In the genomic region with DNA sequence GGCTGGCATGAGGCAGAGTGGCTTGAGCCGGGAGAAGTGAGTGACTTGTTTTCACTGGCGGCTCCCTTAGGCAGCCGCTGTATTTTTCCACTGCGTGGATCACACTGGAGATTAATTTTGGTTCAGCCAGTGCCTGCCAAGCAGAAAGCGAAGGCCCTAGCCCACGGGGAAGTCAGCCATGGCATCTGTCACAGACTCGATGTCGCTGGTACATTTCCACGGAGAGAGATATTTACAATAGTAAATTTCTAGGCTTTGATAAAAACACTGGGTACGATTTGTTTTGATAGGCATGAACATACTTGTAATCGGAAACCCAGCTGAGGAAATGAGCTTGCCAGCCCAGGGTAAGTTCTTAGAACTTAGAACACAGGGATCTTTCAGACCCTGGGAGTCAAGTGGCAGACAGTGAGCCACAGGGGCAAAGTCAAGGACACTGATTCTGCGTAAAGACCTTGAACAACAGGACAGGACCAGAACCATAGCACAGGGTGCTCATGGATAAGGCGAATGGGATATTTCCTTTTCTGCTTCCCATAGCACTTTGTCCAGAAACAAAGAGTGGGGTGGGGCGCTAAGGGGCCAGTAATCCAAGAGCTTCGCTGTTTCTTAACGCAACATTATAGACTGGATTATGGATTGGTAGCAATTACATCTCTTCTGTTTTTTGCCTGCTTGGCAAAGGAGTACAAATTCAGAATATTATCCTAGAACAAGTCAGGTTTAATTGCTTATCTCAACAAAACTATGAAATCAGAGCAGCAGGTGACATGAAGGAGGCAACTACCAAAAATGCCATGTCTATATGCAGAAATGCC, we compare ENCODE assay signal across 8 cellular contexts. TPM values are rescaled to one million over a fixed set of nuclear protein-coding genes. Genes with fewer than 3 reads are reported as not detected.
DNase-seq lines count a peak whose midpoint lies in the region; ATAC-seq lines count a peak whose summit lies in the region.

No MANE protein-coding gene starts in this region.

- H3K4me3 Mint-ChIP-seq in activated naive CD8-positive, alpha-beta T cell: no peak overlapping the region

- H3K4me3 ChIP-seq in neuronal stem cell (ENCODE audit: low read length in 2 of 2): no peak overlapping the region

- no peak overlapping the region for H4K91ac ChIP-seq in neuronal stem cell (ENCODE audit: low read depth, low read length, poor library complexity)

- no peaks in the 10 kb centered on the region for H3K9me3 Mint-ChIP-seq in activated naive CD8-positive, alpha-beta T cell (ENCODE audit: low read depth)

- DNase-seq in activated CD4-positive, alpha-beta T cell treated with anti-CD3 and anti-CD28 coated beads, Interleukin-2, amount 50 U/mL, for 1 hour: peak; percentile 30
- DNase-seq in activated CD4-positive, alpha-beta T cell treated with anti-CD3 and anti-CD28 coated beads for 4 hours: no peak
- DNase-seq in foreskin melanocyte (peak; percentile 58), neuronal stem cell (ENCODE audit: low spot score) (no peak), RPMI8226 (no peak), DMS79 treated with DMSO at 0.1 percent for 48 hours (lab: John Stamatoyannopoulos, UW) (no peak)

- H2BK120ac ChIP-seq in neuronal stem cell (ENCODE audit: low read depth, low read length): no peak overlapping the region

- no peak overlapping the region for H3K9ac ChIP-seq in neuronal stem cell (ENCODE audit: low read depth, low read length, poor library complexity)

- peak overlapping the region; percentile 74 for H3K27ac Mint-ChIP-seq in activated naive CD8-positive, alpha-beta T cell

- peaks cover 58% of the 10 kb centered on the region for H3K4me1 Mint-ChIP-seq in activated naive CD8-positive, alpha-beta T cell (ENCODE audit: low read depth)

- no peak overlapping the region for H3K23ac ChIP-seq in neuronal stem cell (ENCODE audit: low read depth, low read length, poor library complexity)

- peak overlapping the region; percentile 4 for H3K27ac ChIP-seq in neuronal stem cell (replicated peaks; ENCODE audit: low read length)

- peaks cover 16 to 31% of the 10 kb centered on the region in 2 donors for H3K36me3 ChIP-seq in neuronal stem cell (replicated peaks in 1 of 2; ENCODE audit: control insufficient read depth in 2 of 2, insufficient read depth in 2 of 2, low read length in 2 of 2)

- no peak overlapping the region for H3K14ac ChIP-seq in neuronal stem cell (ENCODE audit: low read length)

- H2AFZ ChIP-seq in neuronal stem cell (ENCODE audit: low read length): no peak overlapping the region

- peaks cover 19 to 32% of the 10 kb centered on the region in 2 donors for H3K4me1 ChIP-seq in neuronal stem cell (ENCODE audit: control insufficient read depth in 2 of 2, insufficient read depth in 1 of 2, low read depth in 1 of 2, low read length in 2 of 2)

- no peak overlapping the region for H2BK5ac ChIP-seq in neuronal stem cell (ENCODE audit: low read length)

- H3K4me2 ChIP-seq in neuronal stem cell (ENCODE audit: insufficient read depth, low read length, poor library complexity, severe bottlenecking): no peak overlapping the region

- no peak overlapping the region for H2BK15ac ChIP-seq in neuronal stem cell (ENCODE audit: low read length)

- no peak overlapping the region for H2AK5ac ChIP-seq in neuronal stem cell (ENCODE audit: low read depth, low read length)

- H3K4ac ChIP-seq in neuronal stem cell (ENCODE audit: low read length): no peak overlapping the region

- no peaks in the 10 kb centered on the region for H3K27me3 Mint-ChIP-seq in activated naive CD8-positive, alpha-beta T cell

- peaks cover 5% of the 10 kb centered on the region for H3K36me3 Mint-ChIP-seq in activated naive CD8-positive, alpha-beta T cell

- no CpG with 5 or more reads among the region's 16 CpGs for WGBS in neuronal stem cell (ENCODE audit: extremely low coverage in 2 of 2, insufficient read length in 2 of 2, insufficient replicate concordance in 1 of 2), 2 donors

- no peak for ATAC-seq in HG03342 (IDR thresholded peaks at IDR 0.05; ENCODE audit: unreplicated experiment)

- H3K27me3 ChIP-seq in neuronal stem cell (ENCODE audit: control insufficient read depth in 3 of 3, insufficient read depth in 3 of 3, low read depth in 1 of 3, low read length in 3 of 3): no peaks in the 10 kb centered on the region

- H3K18ac ChIP-seq in neuronal stem cell (ENCODE audit: low read length): no peak overlapping the region

- peaks cover 0 to 3% of the 10 kb centered on the region in 2 donors for H3K9me3 ChIP-seq in neuronal stem cell (replicated peaks in 1 of 2; ENCODE audit: control insufficient read depth in 2 of 2, insufficient read depth in 1 of 2, low read depth in 1 of 2, low read length in 2 of 2)

- no peak overlapping the region for H4K8ac ChIP-seq in neuronal stem cell (ENCODE audit: low read depth, low read length)

- H2BK12ac ChIP-seq in neuronal stem cell (ENCODE audit: low read length): no peak overlapping the region

- no peaks in the 10 kb centered on the region for H3K79me1 ChIP-seq in neuronal stem cell (ENCODE audit: low read depth, low read length)

RNA-seq across cellular contexts. Expression of a gene that starts 4.5 kb away (rescaled TPM):
- 10.2 TPM for polyA plus RNA-seq in neuronal stem cell (2013, experiment 1 of 2)
- polyA plus RNA-seq in neuronal stem cell (2013, experiment 2 of 2): 10.0 TPM

Comparison
In these comparisons a context has a peak if more than half of its experiments do, and no peak if none do; other contexts are left out.
1. DNase-seq: peak in activated CD4-positive, alpha-beta T cell treated with anti-CD3 and anti-CD28 coated beads, Interleukin-2, amount 50 U/mL, for 1 hour (single experiment) and foreskin melanocyte (single experiment); none in activated CD4-positive, alpha-beta T cell treated with anti-CD3 and anti-CD28 coated beads for 4 hours (0 of 2), neuronal stem cell (single experiment), RPMI8226 (single experiment) and DMS79 treated with DMSO at 0.1 percent for 48 hours (single experiment).